Comparison of ENCODE assay signal across 8 cellular contexts in the genomic region with DNA sequence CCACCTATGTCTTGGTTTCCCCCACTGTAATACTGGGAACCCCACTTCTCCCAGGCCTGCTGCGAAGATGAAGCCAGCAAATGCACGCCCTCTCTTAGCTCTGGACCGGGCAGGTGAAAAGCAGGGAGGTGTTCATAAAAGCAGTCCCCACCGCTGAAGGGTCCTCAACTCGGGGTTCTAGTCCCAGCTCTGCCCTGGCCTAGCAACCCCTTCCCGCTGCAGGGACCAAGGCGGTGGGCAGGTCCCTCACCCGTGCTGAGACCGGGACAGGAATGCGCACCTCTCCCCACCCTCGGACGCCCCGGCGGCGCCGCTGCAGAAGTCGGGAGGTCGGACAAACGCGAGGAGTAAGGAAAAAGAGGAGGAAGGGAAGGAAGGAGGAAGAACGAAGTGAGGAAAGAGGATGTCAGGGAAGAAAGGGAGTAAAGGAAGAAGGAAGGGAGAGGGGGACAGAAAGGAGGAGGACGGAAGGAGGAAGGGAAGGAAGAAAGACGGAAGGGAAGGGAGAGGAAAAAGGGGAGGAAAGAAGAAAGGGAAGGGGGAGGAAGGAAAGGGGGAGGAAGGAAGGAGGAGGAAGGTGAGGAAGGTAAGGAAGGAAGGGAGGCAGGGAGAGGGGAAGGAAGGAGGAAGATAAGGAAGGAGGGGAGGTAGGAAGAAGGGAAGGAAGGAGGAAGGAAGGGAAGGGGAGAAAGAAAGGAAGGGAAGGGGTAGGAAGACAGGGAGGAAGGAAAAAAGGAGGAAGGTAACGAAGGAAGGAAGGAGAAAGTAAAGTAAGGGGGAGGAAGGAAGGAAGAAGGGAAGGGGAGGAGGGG. TPM values are rescaled to one million over a fixed set of nuclear protein-coding genes. Genes with fewer than 3 reads are reported as not detected.
DNase-seq lines count a peak whose midpoint lies in the region; ATAC-seq and TF ChIP-seq lines count a peak whose summit lies in the region.

No MANE protein-coding gene starts in this region.

- peak overlapping the region; percentile 84 for H3K4me3 Mint-ChIP-seq in activated CD4-positive, alpha-beta memory T cell treated with anti-CD3 and anti-CD28 coated beads, Interleukin-2, amount 10 ng/mL, durations not matched to agents 7 days and 5 days

- no peaks in the 10 kb centered on the region for H3K27me3 Mint-ChIP-seq in activated CD4-positive, alpha-beta memory T cell treated with anti-CD3 and anti-CD28 coated beads, Interleukin-2, amount 10 ng/mL, durations not matched to agents 7 days and 5 days

- POLR2A ChIA-PET in activated CD4-positive, alpha-beta memory T cell treated with anti-CD3 and anti-CD28 coated beads, Interleukin-2, amount 10 ng/mL, durations not matched to agents 7 days and 5 days (lab: Charles Lee) = interaction anchor here (1.1 to 1.5 kb wide), 2 partner anchors 15 to 326 kb away, joined by 3 read pairs; no protein-coding TSS in a partner anchor

- DNase-seq in GM12865 (ENCODE audit: low read depth) (peak; percentile 5), hepatic stellate cell (ENCODE audit: low spot score) (peak; percentile 37), ureter (ENCODE audit: low spot score) (no peak), cortex of kidney (lab: John Stamatoyannopoulos, UW) (no peak)
- DNase-seq in activated CD4-positive, alpha-beta memory T cell treated with anti-CD3 and anti-CD28 coated beads, Interleukin-2, amount 10 ng/mL, durations not matched to agents 7 days and 5 days = peak; percentile 19

- peak overlapping the region; percentile 54 for H3K27ac Mint-ChIP-seq in activated CD4-positive, alpha-beta memory T cell treated with anti-CD3 and anti-CD28 coated beads, Interleukin-2, amount 10 ng/mL, durations not matched to agents 7 days and 5 days

- H3K4me1 Mint-ChIP-seq in activated CD4-positive, alpha-beta memory T cell treated with anti-CD3 and anti-CD28 coated beads, Interleukin-2, amount 10 ng/mL, durations not matched to agents 7 days and 5 days = peaks cover 39% of the 10 kb centered on the region

- ATAC-seq in HG02870 (IDR thresholded peaks at IDR 0.05; ENCODE audit: unreplicated experiment) = no peak

- TF ChIP-seq CTCF in 22Rv1 (IDR thresholded peaks at IDR 0.05) (no peak), GM12865 (IDR thresholded peaks at IDR 0.05; ENCODE audit: insufficient read depth, low read depth, low read length, missing control alignments) (no peak)

- peaks cover 21% of the 10 kb centered on the region for H3K36me3 Mint-ChIP-seq in activated CD4-positive, alpha-beta memory T cell treated with anti-CD3 and anti-CD28 coated beads, Interleukin-2, amount 10 ng/mL, durations not matched to agents 7 days and 5 days (ENCODE audit: low read depth)

- H3K27ac ChIP-seq in 22Rv1 (peak overlapping the region; percentile 60), skin epidermis (peak overlapping the region; percentile 62 to 93 (median 81))

- H3K9me3 Mint-ChIP-seq in activated CD4-positive, alpha-beta memory T cell treated with anti-CD3 and anti-CD28 coated beads, Interleukin-2, amount 10 ng/mL, durations not matched to agents 7 days and 5 days = no peaks in the 10 kb centered on the region

- H3K4me3 ChIP-seq in GM12865 (ENCODE audit: low read depth, low read length) (peak overlapping the region; percentile 66), skin epidermis (peak overlapping the region; percentile 76 to 87 (median 85))

- CTCF ChIA-PET in activated CD4-positive, alpha-beta memory T cell treated with anti-CD3 and anti-CD28 coated beads, Interleukin-2, amount 10 ng/mL, durations not matched to agents 7 days and 5 days (lab: Charles Lee) = no interaction called here

RNA-seq across cellular contexts. Expression of gene SPRING1, which starts 0.7 kb away (rescaled TPM):
- 10 to 100 TPM; 24.0 to 29.6 TPM for total RNA-seq in activated CD4-positive, alpha-beta memory T cell treated with anti-CD3 and anti-CD28 coated beads, Interleukin-2, amount 10 ng/mL, durations not matched to agents 7 days and 5 days
- total RNA-seq in ureter = 22.6 TPM

RNA-seq across cellular contexts. Expression of gene RNFT2, which starts 0.9 kb away (rescaled TPM):
- 1 to 10 TPM; 9.0 to 9.8 TPM for total RNA-seq in activated CD4-positive, alpha-beta memory T cell treated with anti-CD3 and anti-CD28 coated beads, Interleukin-2, amount 10 ng/mL, durations not matched to agents 7 days and 5 days
- total RNA-seq in ureter = 7.2 TPM

Comparison
In these comparisons a context has a peak if more than half of its experiments do, and no peak if none do; other contexts are left out.
1. DNase-seq: peak in GM12865 (single experiment), activated CD4-positive, alpha-beta memory T cell treated with anti-CD3 and anti-CD28 coated beads, Interleukin-2, amount 10 ng/mL, durations not matched to agents 7 days and 5 days (single experiment) and hepatic stellate cell (single experiment); none in ureter (single experiment) and cortex of kidney (single experiment).